ENCODE assay signal across 11 cellular contexts in the genomic region with DNA sequence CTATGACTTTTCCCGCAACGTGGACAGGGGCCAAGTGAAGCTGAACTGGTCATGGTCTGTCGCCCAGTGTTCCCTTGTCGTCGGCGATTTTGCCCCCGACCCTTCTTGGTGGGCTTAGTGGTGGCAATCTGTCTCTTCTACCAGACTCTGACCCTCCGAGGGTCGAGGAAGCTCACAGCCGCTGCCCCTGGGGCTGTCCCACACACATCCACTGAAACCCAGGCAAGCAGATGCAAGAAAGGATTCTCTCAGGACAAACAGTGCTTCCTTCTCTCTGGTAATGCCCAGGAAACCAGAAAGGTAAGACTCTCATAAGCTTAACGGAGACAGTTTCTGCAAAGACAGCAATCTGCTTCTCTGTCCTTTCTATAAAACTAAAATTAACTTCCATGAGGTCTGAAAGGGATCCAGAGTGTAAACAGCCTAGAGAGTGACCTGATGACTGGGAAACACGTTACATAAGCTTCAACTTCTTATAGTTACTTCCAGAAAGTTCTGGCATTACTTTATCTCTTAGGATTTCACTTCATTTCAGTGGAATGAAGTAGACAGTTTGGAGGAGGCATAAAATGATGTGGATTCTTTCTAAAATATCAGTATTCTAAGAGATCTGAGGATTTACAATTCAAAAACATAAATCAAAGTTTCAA. TPM values are rescaled to one million over a fixed set of nuclear protein-coding genes. Genes with fewer than 3 reads are reported as not detected.
DNase-seq lines count a peak whose midpoint lies in the region; ATAC-seq, FAIRE-seq and TF ChIP-seq lines count a peak whose summit lies in the region.
"Had no signal": no experiment of that assay in that cellular context is flagged by ENCODE, and none has a peak within 500 bp of the region (broad histone marks: within the 10 kb centered on the region; RNA-seq: fewer than 3 reads in every experiment).

No MANE protein-coding gene starts in this region.

- no peak for FAIRE-seq in A549 (lab: Jason Lieb, UNC)

- H3K4me3 ChIP-seq in A549 (no peak overlapping the region), Peyer's patch (peak overlapping the region; percentile 24 to 52 (median 42)), fibroblast of villous mesenchyme (ENCODE audit: low read depth, low read length) (peak overlapping the region; percentile 65)

- no peak for TF ChIP-seq EP300 in A549 (IDR thresholded peaks at IDR 0.05)

- TF ChIP-seq RAD21 in A549 (conservative IDR thresholded peaks at IDR 0.05 in 1 of 2, IDR thresholded peaks at IDR 0.05 in 1 of 2) = no peak

- no peaks in the 10 kb centered on the region for H3K27me3 ChIP-seq in Peyer's patch

- 37% methylated on average over 12 of the region's 12 CpGs for WGBS in A549 (ENCODE audit: missing lambda C conversion rate)

- H3K27ac ChIP-seq in A549 (no peak overlapping the region), Peyer's patch (peak overlapping the region; percentile 45 to 81 (median 68))
- H3K27ac ChIP-seq: C4-2B had no signal

- H3K36me3 ChIP-seq in Peyer's patch = no peaks in the 10 kb centered on the region

- H3K4me1 ChIP-seq in A549 (peaks cover 8% of the 10 kb centered on the region; the same call in 2 of the 3 replicates), Peyer's patch (peaks cover 0 to 13% (median 2%) of the 10 kb centered on the region in 4 donors)

- TF ChIP-seq CTCF in A549 (IDR thresholded peaks at IDR 0.05) (no peak), Peyer's patch (IDR thresholded peaks at IDR 0.05) (no peak), fibroblast of villous mesenchyme (IDR thresholded peaks at IDR 0.05; ENCODE audit: insufficient read depth, low read depth, low read length) (no peak), omental fat pad (IDR thresholded peaks at IDR 0.05) (no peak)

- CTCF ChIA-PET in A549 (lab: Yijun Ruan, JAX) = interaction anchor here (0.8 to 3.4 kb wide), 6 partner anchors 9 to 119 kb away, joined by 3 to 26 read pairs (median 4); no protein-coding TSS in a partner anchor

- TF ChIP-seq POLR2A in A549 (IDR thresholded peaks at IDR 0.05; ENCODE audit: low read length) (no peak), Peyer's patch (IDR thresholded peaks at IDR 0.05) (no peak)

- no peaks in the 10 kb centered on the region for H3K9me3 ChIP-seq in A549
- H3K9me3 ChIP-seq in Peyer's patch = no peaks in the 10 kb centered on the region

- no peak for DNase-seq in A549 (ENCODE audit: low read depth in 1 of 2, low spot score in 1 of 2)
- no peak for DNase-seq in Peyer's patch
- no peak for DNase-seq in fibroblast of villous mesenchyme (ENCODE audit: low read depth)
- peak; percentile 31 for DNase-seq in omental fat pad (ENCODE audit: low spot score)
- no peak for DNase-seq in NCI-H345 treated with DMSO at 0.1 percent for 48 hours (lab: John Stamatoyannopoulos, UW; ENCODE audit: unreplicated experiment)
- no peak for DNase-seq in T1000 (lab: John Stamatoyannopoulos, UW)
- no peak for DNase-seq in NAMALWA (ENCODE audit: low spot score)
- DNase-seq: activated naive CD4-positive, alpha-beta T cell treated with anti-CD3 and anti-CD28 coated beads, Interleukin-2, amount 10 ng/mL, durations not matched to agents 7 days and 5 days had no signal

- H3K4me2 ChIP-seq in A549 = no peak overlapping the region

- no peak for ATAC-seq in A549
- peak; percentile 28 for ATAC-seq in omental fat pad (ENCODE audit: low FRiP score)
- no peak for ATAC-seq in HG02852 (IDR thresholded peaks at IDR 0.05; ENCODE audit: unreplicated experiment)

- POLR2A ChIA-PET in A549 (lab: Yijun Ruan, JAX) = no interaction called here

TF ChIP-seq in A549, 52 proteins besides CTCF, POLR2A, EP300 and RAD21:
- TF ChIP-seq, protein P1, sequence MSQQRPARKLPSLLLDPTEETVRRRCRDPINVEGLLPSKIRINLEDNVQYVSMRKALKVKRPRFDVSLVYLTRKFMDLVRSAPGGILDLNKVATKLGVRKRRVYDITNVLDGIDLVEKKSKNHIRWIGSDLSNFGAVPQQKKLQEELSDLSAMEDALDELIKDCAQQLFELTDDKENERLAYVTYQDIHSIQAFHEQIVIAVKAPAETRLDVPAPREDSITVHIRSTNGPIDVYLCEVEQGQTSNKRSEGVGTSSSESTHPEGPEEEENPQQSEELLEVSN (IDR thresholded peaks at IDR 0.05; ENCODE audit: borderline replicate concordance, low read depth) = no peak
- TF ChIP-seq CBX8 (IDR thresholded peaks at IDR 0.05) = peak; percentile 52; the same call in 1 of the 2 replicates

RNA-seq across cellular contexts. Expression of a gene that starts 1.2 kb away (rescaled TPM):
- polyA plus RNA-seq in A549 (2011; rRNA removed) (0.03 TPM in 1 of 2 replicates, not detected in the other), A549 (2017; fragmentation: RNase III; extraction: RNeasy Plus Mini Kit Qiagen cat#74134 plus additional on column Dnase treatment) (not detected in 3 replicates)
- not detected in 2 replicates for polyA plus RNA-seq in A549 (2012; cell fraction: cytosol; rRNA removed)
- polyA plus RNA-seq in A549 (2012; cell fraction: nucleus; rRNA removed) = not detected in 2 replicates
- not detected in 2 replicates for polyA minus RNA-seq in A549 (2011; rRNA and poly(A)+ RNA removed)
- total RNA-seq in Peyer's patch (10 to 100 TPM in 2 of 4 donors, 1 to 10 TPM in 2; 4.4 to 50.3 (median 8.5) TPM), fibroblast of villous mesenchyme (95.9 and 106 TPM in 2 replicates), omental fat pad (10 to 100 TPM; 24.9 to 63.9 (median 40.9) TPM)
- total RNA-seq: T-helper 1 cell treated with Interleukin-12 subunit alpha and Interleukin-12 subunit beta and Interleukin-4 antibody, amounts not matched to agents 30 ng/mL and 1 ng/mL, for 36 hours had no signal

RNA-seq across cellular contexts. Expression of a gene that starts 39.1 kb away (rescaled TPM):
- polyA plus RNA-seq in A549 (2011; rRNA removed) = 6.9 and 11.3 TPM in 2 replicates
- polyA plus RNA-seq in A549 (2012; cell fraction: cytosol; rRNA removed) = 3.1 and 3.3 TPM in 2 replicates
- 2.2 and 3.8 TPM in 2 replicates for polyA plus RNA-seq in A549 (2012; cell fraction: nucleus; rRNA removed)
- 5.6 to 6.7 TPM (median 6.2 TPM) in 3 replicates for polyA plus RNA-seq in A549 (2017; fragmentation: RNase III; extraction: RNeasy Plus Mini Kit Qiagen cat#74134 plus additional on column Dnase treatment)
- 2.5 and 6.0 TPM in 2 replicates for polyA minus RNA-seq in A549 (2011; rRNA and poly(A)+ RNA removed)
- total RNA-seq in Peyer's patch = 10 to 100 TPM; 17.9 to 24.8 (median 22.7) TPM
- 11.9 and 21.2 TPM in 2 replicates for total RNA-seq in fibroblast of villous mesenchyme
- total RNA-seq in omental fat pad = 10 to 100 TPM; 15.5 to 25.1 (median 17.1) TPM

Comparison
In these comparisons a context has a peak if more than half of its experiments do, and no peak if none do; other contexts are left out.
1. H3K27ac ChIP-seq: peak in Peyer's patch (4 of 4); none in A549 (0 of 2).